1 cellular context compared by ENCODE assay signal in genomic region chr10:98748298-98748697, GRCh38.
TF ChIP-seq lines count a peak whose summit lies in the region.

No MANE protein-coding gene starts in this region.

TF ChIP-seq in H1, 55 proteins besides CTCF, POLR2A, EP300 and RAD21 (continued from another document):
- TF ChIP-seq CHD7 (IDR thresholded peaks at IDR 0.05; ENCODE audit: insufficient replicate concordance, low read length) = no peak
- TF ChIP-seq SUZ12 (IDR thresholded peaks at IDR 0.05; ENCODE audit: low read length) = no peak
- TF ChIP-seq POLR2AphosphoS5 (IDR thresholded peaks at IDR 0.05; ENCODE audit: low read depth, low read length) = no peak
- TF ChIP-seq BRCA1 (IDR thresholded peaks at IDR 0.05; ENCODE audit: low read depth, low read length) = no peak
- TF ChIP-seq SIN3A (conservative IDR thresholded peaks at IDR 0.05 in 1 of 2, IDR thresholded peaks at IDR 0.05 in 1 of 2; ENCODE audit: low read depth in 1 of 2, low read length in 2 of 2) = no peak
- TF ChIP-seq KDM4A (IDR thresholded peaks at IDR 0.05; ENCODE audit: low read depth, low read length, severe bottlenecking) = no peak
- TF ChIP-seq MAX (IDR thresholded peaks at IDR 0.05) = no peak
- no peak for TF ChIP-seq TEAD4 (IDR thresholded peaks at IDR 0.05; ENCODE audit: low read depth, low read length)
- no peak for TF ChIP-seq ASH2L (IDR thresholded peaks at IDR 0.05; ENCODE audit: low read length)
- no peak for TF ChIP-seq HDAC2 (IDR thresholded peaks at IDR 0.05; ENCODE audit: borderline replicate concordance in 1 of 2, low read depth in 2 of 2, low read length in 2 of 2)
